ENCODE assay signal across 26 cellular contexts in the genomic region with DNA sequence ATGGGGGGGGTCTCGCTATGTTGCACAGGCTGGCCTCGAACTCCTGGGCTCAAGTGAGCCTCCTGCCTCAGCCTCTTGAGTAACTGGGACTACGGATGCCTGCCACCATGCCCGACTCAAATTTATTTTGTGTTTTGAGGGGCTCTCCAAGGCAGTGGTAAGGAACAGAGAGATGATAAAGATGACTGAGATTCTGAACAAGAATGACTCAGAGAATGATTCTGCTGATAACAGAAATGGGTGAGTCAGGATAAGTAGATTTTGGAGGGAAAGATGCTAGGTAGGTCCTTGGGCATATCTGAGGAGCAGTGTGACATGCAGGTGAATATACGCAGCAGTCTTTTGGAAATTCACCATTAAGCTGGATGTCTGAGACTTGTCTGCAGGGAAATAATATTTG. TPM values are rescaled to one million over a fixed set of nuclear protein-coding genes. Genes with fewer than 3 reads are reported as not detected.
A peak's percentile ranks its signal among the peaks of the same experiment; 100 is the strongest.
DNase-seq lines count a peak whose midpoint lies in the region; ATAC-seq and TF ChIP-seq lines count a peak whose summit lies in the region.
"Had no signal": no experiment of that assay in that cellular context is flagged by ENCODE, and none has a peak within 500 bp of the region (broad histone marks: within the 10 kb centered on the region; RNA-seq: fewer than 3 reads in every experiment).

No MANE protein-coding gene starts in this region.

- no peaks in the 10 kb centered on the region for H3K27me3 Mint-ChIP-seq in activated CD8-positive, alpha-beta T cell treated with anti-CD3 and anti-CD28 coated beads for 36 hours
- H3K27me3 Mint-ChIP-seq in activated CD8-positive, alpha-beta T cell treated with anti-CD3 and anti-CD28 coated beads, Interleukin-2, amount 10 ng/mL, durations not matched to agents 7 days and 5 days (ENCODE audit: low read depth) = no peaks in the 10 kb centered on the region
- peaks cover 19% of the 10 kb centered on the region for H3K27me3 Mint-ChIP-seq in T-helper 2 cell treated with Interferon-gamma antibody and Interleukin-4, amounts not matched to agents 5 μg/mL and 100 μg/mL, for 36 hours (ENCODE audit: low read depth)
- H3K27me3 Mint-ChIP-seq in naive thymus-derived CD4-positive, alpha-beta T cell = peaks cover 0 to 8% (median 0%) of the 10 kb centered on the region in 5 donors

- no peak overlapping the region for H3K4me3 Mint-ChIP-seq in activated CD8-positive, alpha-beta T cell treated with anti-CD3 and anti-CD28 coated beads for 36 hours
- H3K4me3 Mint-ChIP-seq in activated CD8-positive, alpha-beta T cell treated with anti-CD3 and anti-CD28 coated beads, Interleukin-2, amount 10 ng/mL, durations not matched to agents 7 days and 5 days = no peak overlapping the region
- H3K4me3 Mint-ChIP-seq in T-helper 2 cell treated with Interferon-gamma antibody and Interleukin-4, amounts not matched to agents 5 μg/mL and 100 μg/mL, for 36 hours = no peak overlapping the region
- H3K4me3 Mint-ChIP-seq in naive thymus-derived CD4-positive, alpha-beta T cell = peak overlapping the region in 5 of 10 donors; percentile 5 to 52 (median 33)
- H3K4me3 Mint-ChIP-seq: endodermal cell had no signal

- H3K36me3 ChIP-seq in naive thymus-derived CD4-positive, alpha-beta T cell (ENCODE audit: control insufficient read depth in 2 of 3, insufficient read depth in 3 of 3, low read length in 3 of 3) = peaks cover 0 to 9% (median 0%) of the 10 kb centered on the region in 3 experiments
- H3K36me3 ChIP-seq in brain microvascular endothelial cell (replicated peaks) = no peaks in the 10 kb centered on the region
- H3K36me3 ChIP-seq: SJCRH30, uterus had no signal

- ATAC-seq in activated CD8-positive, alpha-beta T cell treated with anti-CD3 and anti-CD28 coated beads for 36 hours = peak; percentile 59
- no peak for ATAC-seq in activated CD8-positive, alpha-beta T cell treated with anti-CD3 and anti-CD28 coated beads, Interleukin-2, amount 10 ng/mL, durations not matched to agents 7 days and 5 days
- ATAC-seq in naive thymus-derived CD4-positive, alpha-beta T cell = no peak
- no peak for ATAC-seq in HG02759 (IDR thresholded peaks at IDR 0.05; ENCODE audit: unreplicated experiment)
- ATAC-seq: gastroesophageal sphincter, left ventricle myocardium superior had no signal

- H3K9me3 Mint-ChIP-seq in activated CD8-positive, alpha-beta T cell treated with anti-CD3 and anti-CD28 coated beads for 36 hours = no peaks in the 10 kb centered on the region
- H3K9me3 Mint-ChIP-seq in activated CD8-positive, alpha-beta T cell treated with anti-CD3 and anti-CD28 coated beads, Interleukin-2, amount 10 ng/mL, durations not matched to agents 7 days and 5 days (ENCODE audit: insufficient read depth) = no peaks in the 10 kb centered on the region
- H3K9me3 Mint-ChIP-seq in T-helper 2 cell treated with Interferon-gamma antibody and Interleukin-4, amounts not matched to agents 5 μg/mL and 100 μg/mL, for 36 hours = no peaks in the 10 kb centered on the region
- H3K9me3 Mint-ChIP-seq in naive thymus-derived CD4-positive, alpha-beta T cell = no peaks in the 10 kb centered on the region
- H3K9me3 Mint-ChIP-seq: endodermal cell had no signal

- in situ Hi-C loops in brain microvascular endothelial cell (cut with HindIII; ENCODE audit: low pct_ligation_motif_present, low sequenced_read_pairs) = loop anchor here (25.0 kb wide), 1 partner anchor 1260 kb away; a partner anchor contains a TSS

- H3K27ac ChIP-seq in C4-2B (peak overlapping the region; percentile 50), brain microvascular endothelial cell (no peak overlapping the region)
- H3K27ac ChIP-seq in naive thymus-derived CD4-positive, alpha-beta T cell (ENCODE audit: low read depth, low read length) = no peak overlapping the region
- H3K27ac ChIP-seq: BLaER1, gastroesophageal sphincter, HL-60, SJCRH30, uterus had no signal

- H3K36me3 Mint-ChIP-seq in activated CD8-positive, alpha-beta T cell treated with anti-CD3 and anti-CD28 coated beads for 36 hours (ENCODE audit: low read depth) = peaks cover 2% of the 10 kb centered on the region
- no peaks in the 10 kb centered on the region for H3K36me3 Mint-ChIP-seq in activated CD8-positive, alpha-beta T cell treated with anti-CD3 and anti-CD28 coated beads, Interleukin-2, amount 10 ng/mL, durations not matched to agents 7 days and 5 days (ENCODE audit: low read depth)
- H3K36me3 Mint-ChIP-seq in T-helper 2 cell treated with Interferon-gamma antibody and Interleukin-4, amounts not matched to agents 5 μg/mL and 100 μg/mL, for 36 hours (ENCODE audit: low read depth) = no peaks in the 10 kb centered on the region
- H3K36me3 Mint-ChIP-seq in naive thymus-derived CD4-positive, alpha-beta T cell = peaks cover 0 to 4% (median 0%) of the 10 kb centered on the region in 5 donors

- DNase-seq in activated CD8-positive, alpha-beta T cell treated with anti-CD3 and anti-CD28 coated beads for 36 hours = peak; percentile 17
- no peak for DNase-seq in activated CD8-positive, alpha-beta T cell treated with anti-CD3 and anti-CD28 coated beads, Interleukin-2, amount 10 ng/mL, durations not matched to agents 7 days and 5 days
- peak; percentile 14 for DNase-seq in T-helper 2 cell treated with Interferon-gamma antibody and Interleukin-4, amounts not matched to agents 5 μg/mL and 100 μg/mL, for 36 hours (ENCODE audit: low spot score)
- DNase-seq in naive thymus-derived CD4-positive, alpha-beta T cell = no peak
- DNase-seq in UCSD-AML1 (lab: John Stamatoyannopoulos, UW; ENCODE audit: unreplicated experiment) (no peak), brain microvascular endothelial cell (no peak)
- DNase-seq: ACHN; activated CD4-positive, alpha-beta T cell treated with anti-CD3 and anti-CD28 coated beads, Interleukin-2, amount 50 U/mL, for 1 hour; activated naive CD4-positive, alpha-beta T cell; anterior cingulate cortex; DND-41; endodermal cell; H7; Karpas-422; left ventricle myocardium superior; NCI-H1694 treated with DMSO at 0.1 percent for 48 hours; NCI-H526 treated with DMSO at 0.1 percent for 48 hours; SJCRH30; uterus had no signal

- no peaks in the 10 kb centered on the region for H3K4me1 ChIP-seq in naive thymus-derived CD4-positive, alpha-beta T cell (ENCODE audit: control insufficient read depth in 2 of 2, insufficient read depth in 2 of 2, low read length in 2 of 2)
- H3K4me1 ChIP-seq: SJCRH30, uterus had no signal

- no peak for TF ChIP-seq CTCF in activated CD8-positive, alpha-beta T cell treated with anti-CD3 and anti-CD28 coated beads for 36 hours (IDR thresholded peaks at IDR 0.05)
- TF ChIP-seq CTCF in C4-2B (conservative IDR thresholded peaks at IDR 0.05) = no peak
- TF ChIP-seq CTCF in brain microvascular endothelial cell (IDR thresholded peaks at IDR 0.05; ENCODE audit: low read depth, low read length, missing control alignments) = no peak

- CTCF ChIA-PET in activated CD8-positive, alpha-beta T cell treated with anti-CD3 and anti-CD28 coated beads for 36 hours (lab: Charles Lee) = interaction anchor here (0.8 to 2.1 kb wide), 2 partner anchors 10 to 43 kb away, joined by 3 to 7 read pairs; no protein-coding TSS in a partner anchor
- CTCF ChIA-PET in activated CD8-positive, alpha-beta T cell treated with anti-CD3 and anti-CD28 coated beads, Interleukin-2, amount 10 ng/mL, durations not matched to agents 7 days and 5 days (lab: Charles Lee) = interaction anchor here (1.7 kb wide), 1 partner anchor 10 kb away, joined by 10 read pairs; no protein-coding TSS in a partner anchor
- CTCF ChIA-PET in naive thymus-derived CD4-positive, alpha-beta T cell (lab: Charles Lee) = no interaction called here

- no peak overlapping the region for H3K4me3 ChIP-seq in naive thymus-derived CD4-positive, alpha-beta T cell (ENCODE audit: low read length)
- no peak overlapping the region for H3K4me3 ChIP-seq in brain microvascular endothelial cell (ENCODE audit: low read depth, low read length)
- H3K4me3 ChIP-seq: BLaER1, gastroesophageal sphincter, Peyer's patch, SJCRH30, uterus had no signal

- intact Hi-C loops in activated CD8-positive, alpha-beta T cell treated with anti-CD3 and anti-CD28 coated beads for 36 hours (cut with micrococcal nuclease) = no loop called here
- intact Hi-C loops in naive thymus-derived CD4-positive, alpha-beta T cell (cut with micrococcal nuclease) = no loop called here

- peaks cover 18% of the 10 kb centered on the region for H3K4me1 Mint-ChIP-seq in activated CD8-positive, alpha-beta T cell treated with anti-CD3 and anti-CD28 coated beads for 36 hours (ENCODE audit: low read depth)
- peaks cover 4% of the 10 kb centered on the region for H3K4me1 Mint-ChIP-seq in activated CD8-positive, alpha-beta T cell treated with anti-CD3 and anti-CD28 coated beads, Interleukin-2, amount 10 ng/mL, durations not matched to agents 7 days and 5 days (ENCODE audit: low read depth)
- H3K4me1 Mint-ChIP-seq in T-helper 2 cell treated with Interferon-gamma antibody and Interleukin-4, amounts not matched to agents 5 μg/mL and 100 μg/mL, for 36 hours (ENCODE audit: low read depth) = peaks cover 13% of the 10 kb centered on the region
- peaks cover 7 to 55% (median 25%) of the 10 kb centered on the region in 7 donors for H3K4me1 Mint-ChIP-seq in naive thymus-derived CD4-positive, alpha-beta T cell

- POLR2A ChIA-PET in activated CD8-positive, alpha-beta T cell treated with anti-CD3 and anti-CD28 coated beads for 36 hours (lab: Charles Lee) = no interaction called here
- POLR2A ChIA-PET in activated CD8-positive, alpha-beta T cell treated with anti-CD3 and anti-CD28 coated beads, Interleukin-2, amount 10 ng/mL, durations not matched to agents 7 days and 5 days (lab: Charles Lee) = no interaction called here
- POLR2A ChIA-PET in naive thymus-derived CD4-positive, alpha-beta T cell (lab: Charles Lee) = interaction anchor here (1.2 kb wide), 1 partner anchor 27 kb away, joined by 7 read pairs; no protein-coding TSS in a partner anchor

- peaks cover 0 to 4% of the 10 kb centered on the region in 2 donors for H3K27me3 ChIP-seq in naive thymus-derived CD4-positive, alpha-beta T cell (ENCODE audit: control insufficient read depth in 2 of 2, insufficient read depth in 2 of 2, low read length in 2 of 2)
- no peaks in the 10 kb centered on the region for H3K27me3 ChIP-seq in brain microvascular endothelial cell (replicated peaks)
- H3K27me3 ChIP-seq: BLaER1, gastroesophageal sphincter, Peyer's patch, SJCRH30, uterus had no signal

- H3K27ac Mint-ChIP-seq in activated CD8-positive, alpha-beta T cell treated with anti-CD3 and anti-CD28 coated beads for 36 hours = no peak overlapping the region
- H3K27ac Mint-ChIP-seq in activated CD8-positive, alpha-beta T cell treated with anti-CD3 and anti-CD28 coated beads, Interleukin-2, amount 10 ng/mL, durations not matched to agents 7 days and 5 days = no peak overlapping the region
- no peak overlapping the region for H3K27ac Mint-ChIP-seq in T-helper 2 cell treated with Interferon-gamma antibody and Interleukin-4, amounts not matched to agents 5 μg/mL and 100 μg/mL, for 36 hours
- H3K27ac Mint-ChIP-seq in naive thymus-derived CD4-positive, alpha-beta T cell = peak overlapping the region in 7 of 9 donors; percentile 10 to 79 (median 46)
- H3K27ac Mint-ChIP-seq: endodermal cell, progenitor cell of endocrine pancreas had no signal

- no peaks in the 10 kb centered on the region for H3K9me3 ChIP-seq in naive thymus-derived CD4-positive, alpha-beta T cell (ENCODE audit: control insufficient read depth in 2 of 3, low read length in 3 of 3)
- H3K9me3 ChIP-seq: BLaER1, gastroesophageal sphincter, Peyer's patch, SJCRH30, uterus had no signal

RNA-seq across cellular contexts. Expression of a gene that starts 2.6 kb away (rescaled TPM):
- 1 to 10 TPM in 1 of 2 experiments, under 1 TPM in 1; 0.63 to 1.4 TPM for total RNA-seq in activated CD8-positive, alpha-beta T cell treated with anti-CD3 and anti-CD28 coated beads for 36 hours
- 1 to 10 TPM in 1 of 2 experiments, under 1 TPM in 1; 0.16 to 1.1 TPM for total RNA-seq in activated CD8-positive, alpha-beta T cell treated with anti-CD3 and anti-CD28 coated beads, Interleukin-2, amount 10 ng/mL, durations not matched to agents 7 days and 5 days
- total RNA-seq in naive thymus-derived CD4-positive, alpha-beta T cell = 1 to 10 TPM in 4 of 5 experiments, under 1 TPM in 1; 0.65 to 7.4 (median 2.9) TPM
- 1 to 10 TPM; 6.5 to 8.4 TPM for polyA plus RNA-seq in naive thymus-derived CD4-positive, alpha-beta T cell

RNA-seq across cellular contexts. Expression of a gene that starts 29.8 kb away (rescaled TPM):
- total RNA-seq in activated CD8-positive, alpha-beta T cell treated with anti-CD3 and anti-CD28 coated beads for 36 hours = 10 to 100 TPM; 13.0 to 13.6 TPM
- 10 to 100 TPM; 10.3 to 10.4 TPM for total RNA-seq in activated CD8-positive, alpha-beta T cell treated with anti-CD3 and anti-CD28 coated beads, Interleukin-2, amount 10 ng/mL, durations not matched to agents 7 days and 5 days
- 10 to 100 TPM; 16.4 to 70.4 (median 32.1) TPM for total RNA-seq in naive thymus-derived CD4-positive, alpha-beta T cell
- polyA plus RNA-seq in naive thymus-derived CD4-positive, alpha-beta T cell = 100 to 1,000 TPM; 116 to 120 TPM

RNA-seq across cellular contexts. Expression of a gene that starts 29.9 kb away (rescaled TPM):
- total RNA-seq in activated CD8-positive, alpha-beta T cell treated with anti-CD3 and anti-CD28 coated beads for 36 hours = 10 to 100 TPM; 45.3 to 45.4 TPM
- total RNA-seq in activated CD8-positive, alpha-beta T cell treated with anti-CD3 and anti-CD28 coated beads, Interleukin-2, amount 10 ng/mL, durations not matched to agents 7 days and 5 days = 10 to 100 TPM; 25.8 to 28.0 TPM
- total RNA-seq in naive thymus-derived CD4-positive, alpha-beta T cell = 10 to 100 TPM; 13.6 to 29.2 (median 26.7) TPM
- polyA plus RNA-seq in naive thymus-derived CD4-positive, alpha-beta T cell = 10 to 100 TPM; 14.6 to 17.1 TPM

Comparison
In these comparisons a context has a peak if more than half of its experiments do, and no peak if none do; other contexts are left out.
1. DNase-seq: peak in activated CD8-positive, alpha-beta T cell treated with anti-CD3 and anti-CD28 coated beads for 36 hours (single experiment) and T-helper 2 cell treated with Interferon-gamma antibody and Interleukin-4, amounts not matched to agents 5 μg/mL and 100 μg/mL, for 36 hours (single experiment); none in activated CD8-positive, alpha-beta T cell treated with anti-CD3 and anti-CD28 coated beads, Interleukin-2, amount 10 ng/mL, durations not matched to agents 7 days and 5 days (single experiment), naive thymus-derived CD4-positive, alpha-beta T cell (0 of 9), UCSD-AML1 (single experiment) and brain microvascular endothelial cell (single experiment).
2. H3K27ac Mint-ChIP-seq: peak in naive thymus-derived CD4-positive, alpha-beta T cell (7 of 9); none in activated CD8-positive, alpha-beta T cell treated with anti-CD3 and anti-CD28 coated beads for 36 hours (single experiment), activated CD8-positive, alpha-beta T cell treated with anti-CD3 and anti-CD28 coated beads, Interleukin-2, amount 10 ng/mL, durations not matched to agents 7 days and 5 days (single experiment) and T-helper 2 cell treated with Interferon-gamma antibody and Interleukin-4, amounts not matched to agents 5 μg/mL and 100 μg/mL, for 36 hours (single experiment).